ENCODE assay signal across 1 cellular context in genomic region chr9:121267689-121268597, GRCh38.
A peak's percentile ranks its signal among the peaks of the same experiment; 100 is the strongest.
TF ChIP-seq lines count a peak whose summit lies in the region.

Gene GSN, plus strand, starts transcription at chr9:121268162. Its CDS starts 33,810 bp downstream, at chr9:121301972.

TF ChIP-seq in K562, 482 proteins besides CTCF, POLR2A, EP300 and RAD21 (continued from another document and continues in another):
- TF ChIP-seq HDAC2 (IDR thresholded peaks at IDR 0.05) (no peak), SIN3A (IDR thresholded peaks at IDR 0.05; ENCODE audit: borderline replicate concordance in 2 of 2, control insufficient read depth in 1 of 2, low read depth in 2 of 2, low read length in 2 of 2) (peak; percentile 60 to 69; a peak in 1 of 4 replicates), ZNF584 (CRISPR knock-in tag; IDR thresholded peaks at IDR 0.05; ENCODE audit: low read depth) (no peak), NR2C1 (IDR thresholded peaks at IDR 0.05) (no peak), NR2C1 (tag; IDR thresholded peaks at IDR 0.05) (no peak), PML (IDR thresholded peaks at IDR 0.05; ENCODE audit: low read length) (no peak), ZNF282 (CRISPR knock-in tag; IDR thresholded peaks at IDR 0.05) (no peak), ZNF184 (CRISPR knock-in tag; IDR thresholded peaks at IDR 0.05) (no peak), ZBTB7A (IDR thresholded peaks at IDR 0.05; ENCODE audit: borderline replicate concordance, control insufficient read depth, low read depth, low read length) (peak; percentile 60; the same call in 1 of the 2 replicates), JUND (IDR thresholded peaks at IDR 0.05; ENCODE audit: borderline replicate concordance, low read depth, low read length) (no peak), JUND (tag; IDR thresholded peaks at IDR 0.05; ENCODE audit: borderline replicate concordance, low read depth, low read length) (no peak), TRIM25 (IDR thresholded peaks at IDR 0.05; ENCODE audit: borderline replicate concordance) (no peak), NONO (IDR thresholded peaks at IDR 0.05; ENCODE audit: low read depth in 2 of 2, low read length in 1 of 2) (no peak), POLR2AphosphoS5 (IDR thresholded peaks at IDR 0.05; ENCODE audit: control insufficient read depth, insufficient read depth, low read depth, low read length) (no peak), ZNF165 (CRISPR knock-in tag; IDR thresholded peaks at IDR 0.05; ENCODE audit: borderline replicate concordance) (no peak), THRAP3 (IDR thresholded peaks at IDR 0.05; ENCODE audit: borderline replicate concordance) (no peak), ZZZ3 (IDR thresholded peaks at IDR 0.05) (no peak), MTA2 (IDR thresholded peaks at IDR 0.05; ENCODE audit: low read depth) (no peak), TCF15 (CRISPR knock-in tag; IDR thresholded peaks at IDR 0.05) (no peak), HDGF (IDR thresholded peaks at IDR 0.05) (no peak), HCFC1 (IDR thresholded peaks at IDR 0.05; ENCODE audit: low read depth, low read length) (no peak), DACH1 (IDR thresholded peaks at IDR 0.05; ENCODE audit: partially characterized antibody) (peak; percentile 49), GTF2F1 (IDR thresholded peaks at IDR 0.05; ENCODE audit: low read depth, low read length) (no peak), HMG20A (CRISPR knock-in tag; conservative IDR thresholded peaks at IDR 0.05) (no peak), FIP1L1 (IDR thresholded peaks at IDR 0.05; ENCODE audit: low read depth, low read length, poor library complexity, severe bottlenecking) (no peak), NCOR1 (IDR thresholded peaks at IDR 0.05) (no peak), MGA (IDR thresholded peaks at IDR 0.05) (no peak), PHF21A (IDR thresholded peaks at IDR 0.05; ENCODE audit: borderline replicate concordance, low read depth) (no peak), SMARCC2 (IDR thresholded peaks at IDR 0.05; ENCODE audit: low read depth) (no peak), NFIC (IDR thresholded peaks at IDR 0.05) (peak; percentile 69), PKNOX1 (IDR thresholded peaks at IDR 0.05) (no peak), MCM5 (IDR thresholded peaks at IDR 0.05; ENCODE audit: low read depth) (no peak), RBM39 (optimal IDR thresholded peaks at IDR 0.05; ENCODE audit: low read depth, low read length) (no peak), ZBTB1 (CRISPR knock-in tag; IDR thresholded peaks at IDR 0.05; ENCODE audit: borderline replicate concordance, low read depth) (no peak; the same call in 1 of the 2 replicates), ZNF511 (CRISPR knock-in tag; IDR thresholded peaks at IDR 0.05) (no peak), HMG20B (CRISPR knock-in tag; IDR thresholded peaks at IDR 0.05) (no peak), STAT5A (IDR thresholded peaks at IDR 0.05; ENCODE audit: borderline replicate concordance, low read length) (no peak)
- TF ChIP-seq, protein P1, sequence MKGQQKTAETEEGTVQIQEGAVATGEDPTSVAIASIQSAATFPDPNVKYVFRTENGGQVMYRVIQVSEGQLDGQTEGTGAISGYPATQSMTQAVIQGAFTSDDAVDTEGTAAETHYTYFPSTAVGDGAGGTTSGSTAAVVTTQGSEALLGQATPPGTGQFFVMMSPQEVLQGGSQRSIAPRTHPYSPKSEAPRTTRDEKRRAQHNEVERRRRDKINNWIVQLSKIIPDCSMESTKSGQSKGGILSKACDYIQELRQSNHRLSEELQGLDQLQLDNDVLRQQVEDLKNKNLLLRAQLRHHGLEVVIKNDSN (CRISPR knock-in tag; IDR thresholded peaks at IDR 0.05) = no peak
- TF ChIP-seq, protein P2, sequence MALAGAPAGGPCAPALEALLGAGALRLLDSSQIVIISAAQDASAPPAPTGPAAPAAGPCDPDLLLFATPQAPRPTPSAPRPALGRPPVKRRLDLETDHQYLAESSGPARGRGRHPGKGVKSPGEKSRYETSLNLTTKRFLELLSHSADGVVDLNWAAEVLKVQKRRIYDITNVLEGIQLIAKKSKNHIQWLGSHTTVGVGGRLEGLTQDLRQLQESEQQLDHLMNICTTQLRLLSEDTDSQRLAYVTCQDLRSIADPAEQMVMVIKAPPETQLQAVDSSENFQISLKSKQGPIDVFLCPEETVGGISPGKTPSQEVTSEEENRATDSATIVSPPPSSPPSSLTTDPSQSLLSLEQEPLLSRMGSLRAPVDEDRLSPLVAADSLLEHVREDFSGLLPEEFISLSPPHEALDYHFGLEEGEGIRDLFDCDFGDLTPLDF (CRISPR knock-in tag; IDR thresholded peaks at IDR 0.05) = no peak
- TF ChIP-seq, protein P3, sequence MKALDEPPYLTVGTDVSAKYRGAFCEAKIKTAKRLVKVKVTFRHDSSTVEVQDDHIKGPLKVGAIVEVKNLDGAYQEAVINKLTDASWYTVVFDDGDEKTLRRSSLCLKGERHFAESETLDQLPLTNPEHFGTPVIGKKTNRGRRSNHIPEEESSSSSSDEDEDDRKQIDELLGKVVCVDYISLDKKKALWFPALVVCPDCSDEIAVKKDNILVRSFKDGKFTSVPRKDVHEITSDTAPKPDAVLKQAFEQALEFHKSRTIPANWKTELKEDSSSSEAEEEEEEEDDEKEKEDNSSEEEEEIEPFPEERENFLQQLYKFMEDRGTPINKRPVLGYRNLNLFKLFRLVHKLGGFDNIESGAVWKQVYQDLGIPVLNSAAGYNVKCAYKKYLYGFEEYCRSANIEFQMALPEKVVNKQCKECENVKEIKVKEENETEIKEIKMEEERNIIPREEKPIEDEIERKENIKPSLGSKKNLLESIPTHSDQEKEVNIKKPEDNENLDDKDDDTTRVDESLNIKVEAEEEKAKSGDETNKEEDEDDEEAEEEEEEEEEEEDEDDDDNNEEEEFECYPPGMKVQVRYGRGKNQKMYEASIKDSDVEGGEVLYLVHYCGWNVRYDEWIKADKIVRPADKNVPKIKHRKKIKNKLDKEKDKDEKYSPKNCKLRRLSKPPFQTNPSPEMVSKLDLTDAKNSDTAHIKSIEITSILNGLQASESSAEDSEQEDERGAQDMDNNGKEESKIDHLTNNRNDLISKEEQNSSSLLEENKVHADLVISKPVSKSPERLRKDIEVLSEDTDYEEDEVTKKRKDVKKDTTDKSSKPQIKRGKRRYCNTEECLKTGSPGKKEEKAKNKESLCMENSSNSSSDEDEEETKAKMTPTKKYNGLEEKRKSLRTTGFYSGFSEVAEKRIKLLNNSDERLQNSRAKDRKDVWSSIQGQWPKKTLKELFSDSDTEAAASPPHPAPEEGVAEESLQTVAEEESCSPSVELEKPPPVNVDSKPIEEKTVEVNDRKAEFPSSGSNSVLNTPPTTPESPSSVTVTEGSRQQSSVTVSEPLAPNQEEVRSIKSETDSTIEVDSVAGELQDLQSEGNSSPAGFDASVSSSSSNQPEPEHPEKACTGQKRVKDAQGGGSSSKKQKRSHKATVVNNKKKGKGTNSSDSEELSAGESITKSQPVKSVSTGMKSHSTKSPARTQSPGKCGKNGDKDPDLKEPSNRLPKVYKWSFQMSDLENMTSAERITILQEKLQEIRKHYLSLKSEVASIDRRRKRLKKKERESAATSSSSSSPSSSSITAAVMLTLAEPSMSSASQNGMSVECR (CRISPR knock-in tag; IDR thresholded peaks at IDR 0.05) = 0 out of 2 replicates have a peak, but pooled peaks have one; percentile 4
